8 cellular contexts compared by ENCODE assay signal in genomic region chr13:27960362-27961226, GRCh38. TPM values are rescaled to one million over a fixed set of nuclear protein-coding genes. Genes with fewer than 3 reads are reported as not detected.
DNase-seq lines count a peak whose midpoint lies in the region; ATAC-seq and TF ChIP-seq lines count a peak whose summit lies in the region.

No MANE protein-coding gene starts in this region.

- H4K12ac ChIP-seq in trophoblast cell (ENCODE audit: low read depth, low read length): no peak overlapping the region

- H2BK12ac ChIP-seq in trophoblast cell (ENCODE audit: low read length): no peak overlapping the region

- WGBS in gastroesophageal sphincter (ENCODE audit: low coverage in 1 of 2), 2 donors: 3% methylated on average over 5 of the region's 73 CpGs; no CpG with 5 or more reads in 1 of the 2 donors
- no CpG with 5 or more reads among the region's 73 CpGs for WGBS in trophoblast cell (ENCODE audit: extremely low coverage, insufficient coverage, insufficient read length)

- intact Hi-C loops in activated B cell treated with CpG ODN at 0.5 μM for 24 hours (cut with micrococcal nuclease): no loop called here

- TF ChIP-seq CTCF in LNCaP clone FGC (IDR thresholded peaks at IDR 0.05; ENCODE audit: control insufficient read depth, extremely low read depth, insufficient read depth) (no peak), activated B cell treated with CpG ODN at 0.5 μM for 24 hours (IDR thresholded peaks at IDR 0.05) (no peak), gastroesophageal sphincter (IDR thresholded peaks at IDR 0.05) (peak in 1 of 4 experiments; percentile 42)

- no peaks in the 10 kb centered on the region for H3K36me3 ChIP-seq in gastroesophageal sphincter
- peaks cover 0 to 2% of the 10 kb centered on the region in 2 experiments for H3K36me3 ChIP-seq in trophoblast cell (ENCODE audit: control insufficient read depth in 1 of 2, insufficient read depth in 2 of 2, low read length in 2 of 2)

- H4K8ac ChIP-seq in trophoblast cell (ENCODE audit: low read depth, low read length): no peak overlapping the region

- no peaks in the 10 kb centered on the region for H3K9me3 Mint-ChIP-seq in activated B cell treated with CpG ODN at 0.5 μM for 24 hours

- TF ChIP-seq POLR2A in gastroesophageal sphincter (IDR thresholded peaks at IDR 0.05): no peak

- CTCF ChIA-PET in activated B cell treated with CpG ODN at 0.5 μM for 24 hours (lab: Charles Lee): interaction anchor here (0.9 to 1.4 kb wide), 2 partner anchors 9 to 134 kb away, joined by 3 to 7 read pairs; partner anchors contain the start of gene CDX2

- peak overlapping the region; percentile 61 for H3K4me2 ChIP-seq in trophoblast cell (ENCODE audit: low read length)

- H4K91ac ChIP-seq in trophoblast cell (ENCODE audit: low read depth, low read length): no peak overlapping the region

- TF ChIP-seq EP300 in gastroesophageal sphincter (IDR thresholded peaks at IDR 0.05): no peak

- no peaks in the 10 kb centered on the region for H3K36me3 Mint-ChIP-seq in activated B cell treated with CpG ODN at 0.5 μM for 24 hours (ENCODE audit: low read depth)

- H3K23ac ChIP-seq in trophoblast cell (ENCODE audit: low read length): no peak overlapping the region

- peaks cover 12% of the 10 kb centered on the region for H3K4me1 Mint-ChIP-seq in activated B cell treated with CpG ODN at 0.5 μM for 24 hours

- no peak overlapping the region for H3K4ac ChIP-seq in trophoblast cell (ENCODE audit: low read depth, low read length)

- H3K4me1 ChIP-seq in gastroesophageal sphincter: peaks cover 0 to 23% (median 13%) of the 10 kb centered on the region in 3 donors
- peaks cover 20 to 31% of the 10 kb centered on the region in 2 experiments for H3K4me1 ChIP-seq in trophoblast cell (ENCODE audit: control insufficient read depth in 1 of 2, insufficient read depth in 2 of 2, low read length in 2 of 2)

- H3K14ac ChIP-seq in trophoblast cell (ENCODE audit: low read length): no peak overlapping the region

- H3K9me3 ChIP-seq in gastroesophageal sphincter (no peaks in the 10 kb centered on the region), trophoblast cell (ENCODE audit: insufficient read depth, low read depth, low read length) (no peaks in the 10 kb centered on the region)

- peak overlapping the region; percentile 67 for H3K4me3 Mint-ChIP-seq in activated B cell treated with CpG ODN at 0.5 μM for 24 hours

- H2AFZ ChIP-seq in trophoblast cell (ENCODE audit: insufficient read depth, low read length, poor library complexity): no peak overlapping the region

- no peak overlapping the region for H3K18ac ChIP-seq in trophoblast cell (ENCODE audit: low read length)

- DNase-seq in NCI-H82 (lab: John Stamatoyannopoulos, UW): peak; percentile 49
- DNase-seq in NCI-H82 treated with DMSO at 0.1 percent for 48 hours (lab: John Stamatoyannopoulos, UW; ENCODE audit: unreplicated experiment): no peak
- peak; percentile 22 for DNase-seq in LNCaP clone FGC (ENCODE audit: low read depth)
- DNase-seq in activated B cell treated with CpG ODN at 0.5 μM for 24 hours: no peak
- peak in 1 of 2 donors; percentile 36 for DNase-seq in trophoblast cell
- DNase-seq in Ammon's horn (ENCODE audit: low spot score): no peak

- no peak overlapping the region for H3K27ac Mint-ChIP-seq in activated B cell treated with CpG ODN at 0.5 μM for 24 hours

- POLR2A ChIA-PET in activated B cell treated with CpG ODN at 0.5 μM for 24 hours (lab: Charles Lee): no interaction called here

- H3K9ac ChIP-seq in trophoblast cell (ENCODE audit: low read length): no peak overlapping the region

- H3K27me3 ChIP-seq in gastroesophageal sphincter: peaks cover 100% of the 10 kb centered on the region
- peaks cover 18% of the 10 kb centered on the region for H3K27me3 ChIP-seq in trophoblast cell (ENCODE audit: insufficient read depth, low read length)

- H2BK120ac ChIP-seq in trophoblast cell (ENCODE audit: insufficient read depth, low read length, poor library complexity): no peak overlapping the region

- no peak for ATAC-seq in activated B cell treated with CpG ODN at 0.5 μM for 24 hours (ENCODE audit: low read depth)
- ATAC-seq in gastroesophageal sphincter: peak; percentile 36
- no peak for ATAC-seq in GM21390 (IDR thresholded peaks at IDR 0.05; ENCODE audit: unreplicated experiment)

- H3K4me3 ChIP-seq in LNCaP clone FGC (ENCODE audit: low read depth, low read length) (0 out of 2 replicates have a peak overlapping the region, but pooled peaks have one; percentile 13), gastroesophageal sphincter (peak overlapping the region in 1 of 2 donors; percentile 42), trophoblast cell (ENCODE audit: low read depth, low read length) (peak overlapping the region; percentile 53)

- no peak overlapping the region for H2BK5ac ChIP-seq in trophoblast cell (ENCODE audit: low read depth, low read length, poor library complexity)

- H3K27ac ChIP-seq in gastroesophageal sphincter: no peak overlapping the region
- H3K27ac ChIP-seq in trophoblast cell (ENCODE audit: low read depth, low read length): no peak overlapping the region

- H3K27me3 Mint-ChIP-seq in activated B cell treated with CpG ODN at 0.5 μM for 24 hours: peaks cover 53% of the 10 kb centered on the region

- H2AK5ac ChIP-seq in trophoblast cell (ENCODE audit: low read length): no peak overlapping the region

- H3K79me1 ChIP-seq in trophoblast cell (ENCODE audit: low read length): peaks cover 2% of the 10 kb centered on the region

- H3K79me2 ChIP-seq in trophoblast cell (ENCODE audit: control insufficient read depth, insufficient read depth, low read length, poor library complexity): no peaks in the 10 kb centered on the region

RNA-seq across cellular contexts. Expression of gene CDX2, which starts 8.5 kb away (rescaled TPM):
- not detected in 2 replicates for total RNA-seq in activated B cell treated with CpG ODN at 0.5 μM for 24 hours
- not detected for total RNA-seq in gastroesophageal sphincter
- 2.7 and 2.8 TPM in 2 replicates for polyA plus RNA-seq in trophoblast cell (2013)

RNA-seq across cellular contexts. Expression of gene URAD, which starts 27.9 kb away (rescaled TPM):
- total RNA-seq in activated B cell treated with CpG ODN at 0.5 μM for 24 hours: not detected in 2 replicates
- total RNA-seq in gastroesophageal sphincter: not detected
- polyA plus RNA-seq in trophoblast cell (2013): 0.10 and 0.14 TPM in 2 replicates

RNA-seq across cellular contexts. Expression of gene PDX1, which starts 40.8 kb away (rescaled TPM):
- total RNA-seq in activated B cell treated with CpG ODN at 0.5 μM for 24 hours: not detected in 2 replicates
- total RNA-seq in gastroesophageal sphincter: not detected
- not detected in 2 replicates for polyA plus RNA-seq in trophoblast cell (2013)

Comparison
In these comparisons a context has a peak if more than half of its experiments do, and no peak if none do; other contexts are left out.
1. DNase-seq: peak in NCI-H82 (single experiment) and LNCaP clone FGC (single experiment); none in NCI-H82 treated with DMSO at 0.1 percent for 48 hours (single experiment), activated B cell treated with CpG ODN at 0.5 μM for 24 hours (single experiment) and Ammon's horn (single experiment).